Comparison of ENCODE assay signal across 15 cellular contexts in genomic region chr19:13980340-13980739, GRCh38. TPM values are rescaled to one million over a fixed set of nuclear protein-coding genes. Genes with fewer than 3 reads are reported as not detected.
DNase-seq lines count a peak whose midpoint lies in the region; ATAC-seq, FAIRE-seq and TF ChIP-seq lines count a peak whose summit lies in the region.
"Had no signal": no experiment of that assay in that cellular context is flagged by ENCODE, and none has a peak within 500 bp of the region (broad histone marks: within the 10 kb centered on the region; RNA-seq: fewer than 3 reads in every experiment).

No MANE protein-coding gene starts in this region.

- peaks cover 0 to 8% (median 0%) of the 10 kb centered on the region in 11 experiments; a peak in 1 of 22 replicates for H4K20me1 ChIP-seq in BLaER1 treated with 17β-estradiol and CSF1 and Interleukin-3, amounts not matched to agents 10 nM and 100 nM

- intact Hi-C loops in kidney (cut with DNase I) = no loop called here

- H3K27me3 Mint-ChIP-seq in HFFc6 (ENCODE audit: insufficient read depth) = peaks cover 3% of the 10 kb centered on the region; the same call in 1 of the 2 replicates
- H3K27me3 Mint-ChIP-seq: CD4-positive, CD25-positive, alpha-beta regulatory T cell had no signal

- peak overlapping the region in 1 of 11 experiments; percentile 59; a peak in 2 of 22 replicates for H3K27ac ChIP-seq in BLaER1 treated with 17β-estradiol and CSF1 and Interleukin-3, amounts not matched to agents 10 nM and 100 nM
- no peak overlapping the region for H3K27ac ChIP-seq in kidney (ENCODE audit: low read depth in 2 of 2, low read length in 2 of 2)
- H3K27ac ChIP-seq: A549 had no signal

- H3K4me1 ChIP-seq in BLaER1 treated with 17β-estradiol and CSF1 and Interleukin-3, amounts not matched to agents 10 nM and 100 nM = peaks cover 67 to 76% (median 73%) of the 10 kb centered on the region in 10 experiments
- peaks cover 31% of the 10 kb centered on the region for H3K4me1 ChIP-seq in NT2/D1 (ENCODE audit: insufficient read depth, insufficient read length)
- peaks cover 0 to 5% of the 10 kb centered on the region in 2 donors for H3K4me1 ChIP-seq in kidney (ENCODE audit: control insufficient read depth in 1 of 2, insufficient read depth in 1 of 2, low read depth in 1 of 2, low read length in 2 of 2)
- H3K4me1 ChIP-seq: A549 had no signal

- TF ChIP-seq CTCF in kidney (IDR thresholded peaks at IDR 0.05; ENCODE audit: borderline replicate concordance, extremely low read depth, insufficient read depth) (no peak), HFFc6 (IDR thresholded peaks at IDR 0.05) (no peak)

- H3K4me3 Mint-ChIP-seq in HFFc6 = no peak overlapping the region

- H3K27ac Mint-ChIP-seq in HFFc6 = no peak overlapping the region

- H3K36me3 Mint-ChIP-seq in HFFc6 (ENCODE audit: low read depth) = no peaks in the 10 kb centered on the region; the same call in 1 of the 2 replicates

- ATAC-seq in HG03045 (IDR thresholded peaks at IDR 0.05; ENCODE audit: unreplicated experiment) = no peak
- ATAC-seq: HepG2 had no signal

- H3K4me3 ChIP-seq in BLaER1 treated with 17β-estradiol and CSF1 and Interleukin-3, amounts not matched to agents 10 nM and 100 nM = no peak overlapping the region
- H3K4me3 ChIP-seq in NT2/D1 (ENCODE audit: insufficient read length, low read depth) (no peak overlapping the region), kidney (ENCODE audit: low read length in 2 of 2) (no peak overlapping the region)
- H3K4me3 ChIP-seq: A549 had no signal

- H3K36me3 ChIP-seq in BLaER1 treated with 17β-estradiol and CSF1 and Interleukin-3, amounts not matched to agents 10 nM and 100 nM = peaks cover 0 to 41% (median 22%) of the 10 kb centered on the region in 11 experiments; a peak in 16 of 22 replicates
- H3K36me3 ChIP-seq in NT2/D1 (ENCODE audit: insufficient read depth, insufficient read length, low read length) (peaks cover 45% of the 10 kb centered on the region), kidney (ENCODE audit: control insufficient read depth in 1 of 2, insufficient read depth in 2 of 2, low read length in 2 of 2) (peaks cover 8 to 12% of the 10 kb centered on the region in 2 donors)

- no peaks in the 10 kb centered on the region for H3K9me3 Mint-ChIP-seq in HFFc6
- H3K9me3 Mint-ChIP-seq: CD4-positive, CD25-positive, alpha-beta regulatory T cell; H9 had no signal

- peak overlapping the region in 6 of 11 experiments; percentile 8 to 72 (median 64); a peak in 4 of 22 replicates for H3K9ac ChIP-seq in BLaER1 treated with 17β-estradiol and CSF1 and Interleukin-3, amounts not matched to agents 10 nM and 100 nM
- H3K9ac ChIP-seq in NT2/D1 (ENCODE audit: insufficient read length, low read depth) = peak overlapping the region; percentile 47
- H3K9ac ChIP-seq in kidney (ENCODE audit: low read length in 2 of 2) = no peak overlapping the region

- peak overlapping the region; percentile 78 to 99 (median 92) for H3K4me2 ChIP-seq in BLaER1 treated with 17β-estradiol and CSF1 and Interleukin-3, amounts not matched to agents 10 nM and 100 nM
- H3K4me2 ChIP-seq: A549 had no signal

- no peak for DNase-seq in NT2/D1 (ENCODE audit: low read depth, low spot score)
- DNase-seq in kidney = peak; percentile 79
- DNase-seq in HFFc6 = no peak
- no peak for DNase-seq in activated gamma-delta T cell (lab: John Stamatoyannopoulos, UW)
- DNase-seq: CD4-positive, CD25-positive, alpha-beta regulatory T cell; DMS53; GF-D8; H9 had no signal

- FAIRE-seq in kidney (lab: Jason Lieb, UNC) = no peak
- FAIRE-seq: A549, HepG2, HTR-8/SVneo had no signal

- no peaks in the 10 kb centered on the region for H3K9me3 ChIP-seq in BLaER1 treated with 17β-estradiol and CSF1 and Interleukin-3, amounts not matched to agents 10 nM and 100 nM (replicated peaks in 1 of 11)
- H3K9me3 ChIP-seq in NT2/D1 (ENCODE audit: insufficient read depth, low read length) (no peaks in the 10 kb centered on the region), kidney (ENCODE audit: control insufficient read depth in 1 of 2, low read length in 2 of 2) (no peaks in the 10 kb centered on the region)
- H3K9me3 ChIP-seq: A549 had no signal

- peaks cover 8% of the 10 kb centered on the region for H3K4me1 Mint-ChIP-seq in HFFc6 (ENCODE audit: low read depth)

- H3K27me3 ChIP-seq in BLaER1 treated with 17β-estradiol and CSF1 and Interleukin-3, amounts not matched to agents 10 nM and 100 nM = peaks cover 12 to 28% (median 21%) of the 10 kb centered on the region in 11 experiments; a peak in 21 of 22 replicates
- no peaks in the 10 kb centered on the region for H3K27me3 ChIP-seq in NT2/D1 (ENCODE audit: insufficient read depth, insufficient read length)

RNA-seq across cellular contexts. Expression of gene RFX1, which starts 25.8 kb away (rescaled TPM):
- total RNA-seq in kidney = 17.9 TPM
- polyA plus RNA-seq in kidney (ENCODE audit: insufficient read depth, low read depth, low replicate concordance) = 5.2 TPM
- 10 to 100 TPM; 11.6 to 13.0 (median 12.2) TPM for total RNA-seq in HFFc6 (2021; fragmentation: NEBNext Ultra II Directional; extraction: Animal tissue kit (Norgen Biotek cat#: 25700))

RNA-seq across cellular contexts. Expression of gene DCAF15, which starts 28.0 kb away (rescaled TPM):
- 35.5 TPM for total RNA-seq in kidney
- 21.9 TPM for polyA plus RNA-seq in kidney (ENCODE audit: insufficient read depth, low read depth, low replicate concordance)
- 10 to 100 TPM; 19.9 to 29.0 (median 26.5) TPM for total RNA-seq in HFFc6 (2021; fragmentation: NEBNext Ultra II Directional; extraction: Animal tissue kit (Norgen Biotek cat#: 25700))

RNA-seq across cellular contexts. Expression of gene PODNL1, which starts 42.1 kb away (rescaled TPM):
- 3.0 TPM for total RNA-seq in kidney
- not detected for polyA plus RNA-seq in kidney (ENCODE audit: insufficient read depth, low read depth, low replicate concordance)
- 10 to 100 TPM; 10.1 to 13.7 (median 12.2) TPM for total RNA-seq in HFFc6 (2021; fragmentation: NEBNext Ultra II Directional; extraction: Animal tissue kit (Norgen Biotek cat#: 25700))
- total RNA-seq: CD4-positive, CD25-positive, alpha-beta regulatory T cell; HepG2 had no signal

RNA-seq across cellular contexts. Expression of gene RLN3, which starts 47.6 kb away (rescaled TPM):
- total RNA-seq in kidney = not detected
- polyA plus RNA-seq in kidney (ENCODE audit: insufficient read depth, low read depth, low replicate concordance) = not detected
- not detected for total RNA-seq in HFFc6 (2021; fragmentation: NEBNext Ultra II Directional; extraction: Animal tissue kit (Norgen Biotek cat#: 25700))
- total RNA-seq: CD4-positive, CD25-positive, alpha-beta regulatory T cell; H9; HepG2 had no signal
- polyA plus RNA-seq: A549, AG04450, BJ, HepG2 had no signal

RNA-seq across cellular contexts. Expression of gene IL27RA, which starts 51.2 kb away (rescaled TPM):
- total RNA-seq in kidney = 14.1 TPM
- polyA plus RNA-seq in kidney (ENCODE audit: insufficient read depth, low read depth, low replicate concordance) = 3.1 TPM
- 1 to 10 TPM; 4.7 to 6.1 (median 5.1) TPM for total RNA-seq in HFFc6 (2021; fragmentation: NEBNext Ultra II Directional; extraction: Animal tissue kit (Norgen Biotek cat#: 25700))

Comparison
In these comparisons a context has a peak if more than half of its experiments do, and no peak if none do; other contexts are left out.
1. H3K9ac ChIP-seq: peak in BLaER1 treated with 17β-estradiol and CSF1 and Interleukin-3, amounts not matched to agents 10 nM and 100 nM (6 of 11) and NT2/D1 (single experiment); none in kidney (0 of 2).